In the genomic region with DNA sequence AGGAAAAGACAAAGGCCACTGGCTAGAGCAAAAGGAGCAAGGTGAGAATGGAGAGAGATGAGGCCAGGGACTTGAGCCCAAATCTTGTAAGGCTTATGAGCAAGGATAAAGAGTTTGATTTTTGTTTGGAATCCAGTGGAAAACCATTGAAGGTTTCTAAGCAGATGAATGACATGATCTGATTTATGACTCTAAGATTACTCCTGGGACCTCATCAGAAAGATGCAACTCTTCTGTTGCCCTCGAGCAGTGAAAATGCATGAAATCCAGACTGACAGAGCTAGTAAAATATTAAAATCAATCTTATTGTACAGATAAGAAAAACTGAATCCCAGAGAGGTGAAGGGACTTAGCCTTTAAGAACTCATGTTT, we compare ENCODE assay signal across 8 cellular contexts. TPM values are rescaled to one million over a fixed set of nuclear protein-coding genes. Genes with fewer than 3 reads are reported as not detected.
DNase-seq lines count a peak whose midpoint lies in the region; ATAC-seq and TF ChIP-seq lines count a peak whose summit lies in the region.

No MANE protein-coding gene starts in this region.

- H3K27me3 Mint-ChIP-seq in nephron (ENCODE audit: low read depth): no peaks in the 10 kb centered on the region

- no peak for TF ChIP-seq CTCF in nephron (IDR thresholded peaks at IDR 0.05; ENCODE audit: unreplicated experiment in 3 of 3)

- H3K27ac ChIP-seq in BLaER1 (no peak overlapping the region), duodenal mucosa (ENCODE audit: low read depth, low read length) (no peak overlapping the region)

- H3K4me3 ChIP-seq in BLaER1 (peak overlapping the region; percentile 78), MG63 (peak overlapping the region; percentile 86), duodenal mucosa (ENCODE audit: low read depth in 1 of 2, low read length in 2 of 2) (peak overlapping the region; percentile 92 to 99)

- H3K27ac Mint-ChIP-seq in nephron: peak overlapping the region in 2 of 3 experiments; percentile 95 to 98

- no peaks in the 10 kb centered on the region; the same call in 1 of the 2 replicates for H4K20me1 ChIP-seq in BLaER1

- H3K9me3 ChIP-seq in BLaER1 (no peaks in the 10 kb centered on the region), MG63 (no peaks in the 10 kb centered on the region), duodenal mucosa (ENCODE audit: control insufficient read depth in 1 of 2, low read length in 2 of 2) (no peaks in the 10 kb centered on the region)

- no peak for ATAC-seq in GM19023 (IDR thresholded peaks at IDR 0.05; ENCODE audit: unreplicated experiment)
- ATAC-seq in GM19328 (IDR thresholded peaks at IDR 0.05; ENCODE audit: unreplicated experiment): no peak
- no peak for ATAC-seq in HG03469 (IDR thresholded peaks at IDR 0.05; ENCODE audit: unreplicated experiment)
- ATAC-seq in GM18873 (IDR thresholded peaks at IDR 0.05; ENCODE audit: low FRiP score, unreplicated experiment): no peak

- DNase-seq in MG63: no peak

- peak overlapping the region; percentile 82 for H3K4me2 ChIP-seq in BLaER1

- peak overlapping the region; percentile 97 to 98 (median 98) for H3K4me3 Mint-ChIP-seq in nephron

- H3K9ac ChIP-seq in BLaER1 (peak overlapping the region; percentile 78), duodenal mucosa (ENCODE audit: low read depth in 1 of 2, low read length in 2 of 2) (peak overlapping the region; percentile 86 to 89)

- H3K27me3 ChIP-seq in BLaER1 (no peaks in the 10 kb centered on the region), MG63 (no peaks in the 10 kb centered on the region), duodenal mucosa (ENCODE audit: control insufficient read depth in 1 of 2, insufficient read depth in 2 of 2, low read length in 2 of 2) (no peaks in the 10 kb centered on the region)

- H3K4me1 ChIP-seq in BLaER1 (peaks cover 20% of the 10 kb centered on the region), duodenal mucosa (ENCODE audit: control insufficient read depth in 1 of 2, insufficient read depth in 2 of 2, low read length in 2 of 2) (peaks cover 28 to 29% of the 10 kb centered on the region in 2 donors)

- H3K36me3 ChIP-seq in BLaER1 (no peaks in the 10 kb centered on the region), MG63 (peaks cover 5% of the 10 kb centered on the region), duodenal mucosa (ENCODE audit: control insufficient read depth in 1 of 2, insufficient read depth in 2 of 2, low read length in 2 of 2) (peaks cover 0 to 3% of the 10 kb centered on the region in 2 donors)

- H3K9me3 Mint-ChIP-seq in nephron: no peaks in the 10 kb centered on the region

- H3K36me3 Mint-ChIP-seq in nephron (ENCODE audit: low read depth): peaks cover 3% of the 10 kb centered on the region

- peaks cover 24% of the 10 kb centered on the region for H3K4me1 Mint-ChIP-seq in nephron

RNA-seq across cellular contexts. Expression of a gene that starts 0.7 kb away (rescaled TPM):
- 37.2 and 38.1 TPM in 2 replicates for total RNA-seq in MG63 (2014; rRNA removed; shearing (Covaris generic); ENCODE audit: low replicate concordance)

RNA-seq across cellular contexts. Expression of a gene that starts 0.7 kb away (rescaled TPM):
- total RNA-seq in MG63 (2014; rRNA removed; shearing (Covaris generic); ENCODE audit: low replicate concordance): 28.1 and 36.1 TPM in 2 replicates
